19 cellular contexts compared by ENCODE assay signal in the genomic region with DNA sequence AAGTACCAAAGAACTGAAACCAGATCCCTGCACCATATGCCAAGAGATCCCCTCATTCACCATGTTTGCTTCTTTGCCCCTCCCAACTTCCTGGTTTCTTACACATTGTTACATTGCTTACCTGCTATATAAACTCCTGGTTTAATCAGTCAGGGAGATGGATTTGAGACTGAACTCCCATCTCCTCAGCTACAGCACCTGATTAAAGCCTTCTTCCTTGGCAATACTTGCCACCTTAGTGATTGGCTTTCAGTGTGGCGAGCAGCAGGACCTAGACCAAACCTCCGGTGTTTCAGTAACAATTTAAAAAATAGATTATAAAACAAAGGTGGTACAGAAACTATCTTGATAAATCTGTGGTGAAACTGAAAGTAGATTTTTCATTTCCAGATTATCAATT.
"Had no signal": no experiment of that assay in that cellular context is flagged by ENCODE, and none has a peak within 500 bp of the region (broad histone marks: within the 10 kb centered on the region; RNA-seq: fewer than 3 reads in every experiment).

No MANE protein-coding gene starts in this region.

- ATAC-seq: activated CD4-positive, alpha-beta T cell treated with anti-CD3 and anti-CD28 coated beads for 36 hours; activated T-cell treated with anti-CD3 and anti-CD28 coated beads, Interleukin-2, amount 50 U/mL, for 4 hours; naive thymus-derived CD4-positive, alpha-beta T cell; stimulated activated naive CD8-positive, alpha-beta T cell treated with anti-CD3 and anti-CD28 coated beads, Interleukin-15, Interleukin-2, amounts not matched to agents 100 U/mL and 50 U/mL, for 24 hours had no signal

- DNase-seq: activated B cell treated with CpG ODN at 0.5 μM for 24 hours; activated CD4-positive, alpha-beta T cell treated with anti-CD3 and anti-CD28 coated beads for 36 hours; activated CD4-positive, alpha-beta T cell treated with anti-CD3 and anti-CD28 coated beads, Interleukin-2, amount 50 U/mL, for 4 hours; activated CD8-positive, alpha-beta memory T cell treated with anti-CD3 and anti-CD28 coated beads for 24 hours; activated CD8-positive, alpha-beta memory T cell treated with anti-CD3 and anti-CD28 coated beads, Interleukin-2, amount 50 U/mL, for 4 hours; activated naive CD4-positive, alpha-beta T cell treated with Interleukin-2 at 50 U/mL for 16 hours; activated T-cell treated with anti-CD3 and anti-CD28 coated beads, Interleukin-2, amount 50 U/mL, for 4 hours; effector CD4-positive, alpha-beta T cell; erythroblast; foreskin fibroblast; hippocampal formation; kidney glomerular epithelial cell; mesendoderm; naive thymus-derived CD4-positive, alpha-beta T cell; occipital lobe; retina; stimulated activated CD4-positive, alpha-beta T cell treated with anti-CD3 and anti-CD28 coated beads, Interleukin-4, amount 100 ng/mL, for 24 hours; stimulated activated naive CD8-positive, alpha-beta T cell treated with anti-CD3 and anti-CD28 coated beads, Interleukin-15, Interleukin-2, amounts not matched to agents 100 U/mL and 50 U/mL, for 24 hours; T-helper 9 cell had no signal
